In genomic region chr3:52149021-52149420, GRCh38 we compare ENCODE assay signal across 21 cellular contexts. TPM values are rescaled to one million over a fixed set of nuclear protein-coding genes. Genes with fewer than 3 reads are reported as not detected.
DNase-seq lines count a peak whose midpoint lies in the region; ATAC-seq, FAIRE-seq and TF ChIP-seq lines count a peak whose summit lies in the region.
"Had no signal": no experiment of that assay in that cellular context is flagged by ENCODE, and none has a peak within 500 bp of the region (broad histone marks: within the 10 kb centered on the region; RNA-seq: fewer than 3 reads in every experiment).

No MANE protein-coding gene starts in this region.

- no peak overlapping the region for H4K8ac ChIP-seq in neuronal stem cell (ENCODE audit: low read depth, low read length)

- H3K14ac ChIP-seq in neuronal stem cell (ENCODE audit: low read length), result no peak overlapping the region

- BruUV-seq in K562 (replicated peaks; lab: Mats Ljungman, UMichigan), result no TSS peak

- no peak overlapping the region for H2BK12ac ChIP-seq in neuronal stem cell (ENCODE audit: low read length)

- TF ChIP-seq EP300 in K562 (IDR thresholded peaks at IDR 0.05; ENCODE audit: low read length), result no peak

- H2BK120ac ChIP-seq in neuronal stem cell (ENCODE audit: low read depth, low read length), result no peak overlapping the region

- H3K27me3 ChIP-seq in BLaER1 (no peaks in the 10 kb centered on the region), K562 (ENCODE audit: control insufficient read depth in 2 of 2, insufficient read depth in 2 of 2, low read length in 2 of 2) (no peaks in the 10 kb centered on the region), neuronal stem cell (ENCODE audit: control insufficient read depth in 3 of 3, insufficient read depth in 3 of 3, low read depth in 1 of 3, low read length in 3 of 3) (no peaks in the 10 kb centered on the region)

- H3K4me3 ChIP-seq in BLaER1 (no peak overlapping the region), K562 (no peak overlapping the region), neuronal stem cell (ENCODE audit: low read length in 2 of 2) (no peak overlapping the region)
- H3K4me3 ChIP-seq: GM23248 had no signal

- H3K27ac ChIP-seq in BLaER1 (no peak overlapping the region), K562 (ENCODE audit: extremely low read depth, low read depth, low read length) (no peak overlapping the region), neuronal stem cell (replicated peaks; ENCODE audit: low read length) (no peak overlapping the region)
- H3K27ac ChIP-seq: C4-2B, GM23248 had no signal

- WGBS in K562 (ENCODE audit: insufficient coverage, low coverage, missing lambda C conversion rate), result 83% methylated on average over 8 of the region's 8 CpGs
- no CpG with 5 or more reads among the region's 8 CpGs for WGBS in neuronal stem cell (ENCODE audit: extremely low coverage in 2 of 2, insufficient read length in 2 of 2, insufficient replicate concordance in 1 of 2), 2 donors

- no peaks in the 10 kb centered on the region for H3K9me3 ChIP-seq in BLaER1
- H3K9me3 ChIP-seq in K562 (replicated peaks; ENCODE audit: control insufficient read depth, insufficient read depth, low read depth, low read length), result no peaks in the 10 kb centered on the region
- no peaks in the 10 kb centered on the region for H3K9me3 ChIP-seq in neuronal stem cell (replicated peaks in 1 of 2; ENCODE audit: control insufficient read depth in 2 of 2, insufficient read depth in 1 of 2, low read depth in 1 of 2, low read length in 2 of 2)

- no peak overlapping the region for H4K91ac ChIP-seq in neuronal stem cell (ENCODE audit: low read depth, low read length, poor library complexity)

- H3K4me2 ChIP-seq in BLaER1 (no peak overlapping the region), K562 (ENCODE audit: insufficient read depth, low read length) (no peak overlapping the region), neuronal stem cell (ENCODE audit: insufficient read depth, low read length, poor library complexity, severe bottlenecking) (no peak overlapping the region)

- H2AFZ ChIP-seq in K562 (ENCODE audit: low read depth, low read length) (no peak overlapping the region), neuronal stem cell (ENCODE audit: low read length) (no peak overlapping the region)
- H2AFZ ChIP-seq: GM23248 had no signal

- peaks cover 70% of the 10 kb centered on the region for H3K36me3 ChIP-seq in BLaER1
- peaks cover 51% of the 10 kb centered on the region; the same call in 2 of the 3 replicates for H3K36me3 ChIP-seq in K562 (ENCODE audit: control insufficient read depth, insufficient read depth, low read length)
- H3K36me3 ChIP-seq in neuronal stem cell (replicated peaks in 1 of 2; ENCODE audit: control insufficient read depth in 2 of 2, insufficient read depth in 2 of 2, low read length in 2 of 2), result peaks cover 51 to 67% of the 10 kb centered on the region in 2 donors

- no peak overlapping the region for H2AK5ac ChIP-seq in neuronal stem cell (ENCODE audit: low read depth, low read length)

- H3K4me1 ChIP-seq in BLaER1 (peaks cover 18% of the 10 kb centered on the region), K562 (replicated peaks in 1 of 2; ENCODE audit: control insufficient read depth in 2 of 2, insufficient read depth in 2 of 2, low read length in 2 of 2) (peaks cover 8 to 10% of the 10 kb centered on the region in 2 experiments; a peak in 3 of 5 replicates), neuronal stem cell (ENCODE audit: control insufficient read depth in 2 of 2, insufficient read depth in 1 of 2, low read depth in 1 of 2, low read length in 2 of 2) (peaks cover 7 to 8% of the 10 kb centered on the region in 2 donors)

- H3K18ac ChIP-seq in neuronal stem cell (ENCODE audit: low read length), result no peak overlapping the region

- TF ChIP-seq CTCF in K562 (IDR thresholded peaks at IDR 0.05 in 2 of 3, conservative IDR thresholded peaks at IDR 0.05 in 1 of 3; ENCODE audit: insufficient read depth in 2 of 3, low read depth in 1 of 3, low read length in 3 of 3), result no peak

- CTCF ChIA-PET in K562 (lab: Yijun Ruan, JAX; ENCODE audit: low intra/inter-chr PET ratio), result no interaction called here

- POLR2A ChIA-PET in K562 (lab: Yijun Ruan, JAX), result interaction anchor here (1.3 kb wide), 1 partner anchor 137 kb away, joined by 3 read pairs; no protein-coding TSS in a partner anchor

- H3K79me1 ChIP-seq in neuronal stem cell (ENCODE audit: low read depth, low read length), result peaks cover 8% of the 10 kb centered on the region

- H3K9ac ChIP-seq in BLaER1, result 0 out of 2 replicates have a peak overlapping the region, but pooled peaks have one; percentile 8
- H3K9ac ChIP-seq in K562 (ENCODE audit: insufficient read depth in 1 of 2, low read depth in 2 of 2, low read length in 2 of 2), result no peak overlapping the region
- H3K9ac ChIP-seq in neuronal stem cell (ENCODE audit: low read depth, low read length, poor library complexity), result no peak overlapping the region
- H3K9ac ChIP-seq: GM23248 had no signal

- ATAC-seq in K562, result no peak
- ATAC-seq in HG03469 (IDR thresholded peaks at IDR 0.05; ENCODE audit: unreplicated experiment), result no peak
- ATAC-seq in GM19397 (IDR thresholded peaks at IDR 0.05; ENCODE audit: unreplicated experiment), result no peak

- TF ChIP-seq RAD21 in K562 (CRISPR knock-in tag; conservative IDR thresholded peaks at IDR 0.05 in 1 of 2, IDR thresholded peaks at IDR 0.05 in 1 of 2), result no peak

- H4K20me1 ChIP-seq in BLaER1, result no peaks in the 10 kb centered on the region
- H4K20me1 ChIP-seq in K562 (replicated peaks; ENCODE audit: control insufficient read depth, insufficient read depth, low read length), result no peaks in the 10 kb centered on the region

- no peak for TF ChIP-seq POLR2A in K562 (conservative IDR thresholded peaks at IDR 0.05)

- no peaks in the 10 kb centered on the region for H3K9me1 ChIP-seq in K562 (ENCODE audit: control insufficient read depth, insufficient read depth, low read length)

- H3K79me2 ChIP-seq in K562 (ENCODE audit: control insufficient read depth, insufficient read depth, low read length), result peaks cover 16% of the 10 kb centered on the region

- DNase-seq in HTR-8/SVneo (ENCODE audit: insufficient read length, low spot score) (no peak), K562 (ENCODE audit: extremely low read depth in 1 of 4, low spot score in 3 of 4) (no peak), neuronal stem cell (ENCODE audit: low spot score) (no peak), hepatic stellate cell (ENCODE audit: low spot score) (no peak), EL (no peak)
- DNase-seq: CD4-positive, CD25-positive, alpha-beta regulatory T cell; CD8-positive, alpha-beta memory T cell; DMS 273 treated with DMSO at 0.1 percent for 48 hours; DMS79; GF-D8; GM23248; H7; HCEC 1CT had no signal

- no peak overlapping the region for H3K4ac ChIP-seq in neuronal stem cell (ENCODE audit: low read length)

- no peak overlapping the region for H2BK15ac ChIP-seq in neuronal stem cell (ENCODE audit: low read length)

- H3K23ac ChIP-seq in neuronal stem cell (ENCODE audit: low read depth, low read length, poor library complexity), result peak overlapping the region; percentile 8

- FAIRE-seq in HTR-8/SVneo (lab: Jason Lieb, UNC), result peak; percentile 36
- no peak for FAIRE-seq in K562 (lab: Jason Lieb, UNC)
- FAIRE-seq: D721Med, GM12891, GM18507, H1 had no signal

- in situ Hi-C loops in K562 (cut with MboI), result no loop called here

- intact Hi-C loops in K562 (cut with micrococcal nuclease), result no loop called here

- H2BK5ac ChIP-seq in neuronal stem cell (ENCODE audit: low read length), result no peak overlapping the region

TF ChIP-seq in K562, 482 proteins besides CTCF, POLR2A, EP300 and RAD21 (continues in another document):
- TF ChIP-seq ZKSCAN8 (CRISPR knock-in tag; IDR thresholded peaks at IDR 0.05), result no peak
- TF ChIP-seq ZNF316 (IDR thresholded peaks at IDR 0.05), result no peak

RNA-seq across cellular contexts. Expression of gene POC1A, which starts 5.2 kb away (rescaled TPM):
- total RNA-seq in K562 (2011; cell fraction: chromatin; rRNA removed; ENCODE audit: low replicate concordance), result 17.1 and 37.8 TPM in 2 replicates
- 20.3 and 28.8 TPM in 2 replicates for total RNA-seq in K562 (2011; cell fraction: nucleolus; rRNA removed)
- total RNA-seq in K562 (2011; cell fraction: nucleoplasm; rRNA removed), result 15.6 and 16.6 TPM in 2 replicates
- 16.0 and 19.6 TPM in 2 replicates for total RNA-seq in K562 (2014; rRNA removed)
- 7.5 and 8.5 TPM in 2 replicates for total RNA-seq in K562 (2014; rRNA removed; fragmentation: Illumina TruSeq; extraction: Trizol)
- total RNA-seq in K562 (2015; rRNA removed; fragmentation: Illumina TruSeq; extraction: Trizol), result 9.5 and 11.3 TPM in 2 replicates
- total RNA-seq in K562 (2021), result 15.9 and 17.4 TPM in 2 replicates
- 15.2 and 16.6 TPM in 2 replicates for polyA plus RNA-seq in K562 (2011; rRNA removed)
- 17.6 and 22.5 TPM in 2 replicates for polyA plus RNA-seq in K562 (2011; cell fraction: cytosol; rRNA removed)
- polyA plus RNA-seq in K562 (2011; cell fraction: nucleus; rRNA removed), result 16.6 and 21.0 TPM in 2 replicates
- 15.6 and 25.7 TPM in 2 replicates for polyA plus RNA-seq in K562 (2012)
- polyA plus RNA-seq in K562 (2014; fragmentation: Illumina TruSeq; extraction: Trizol), result 17.5 and 19.6 TPM in 2 replicates
- polyA plus RNA-seq in K562 (2014; fragmentation: Nextera tagmentation; extraction: Ambion mirVana), result 1 to 10 TPM; 7.2 to 9.4 TPM
- 12.1 and 17.3 TPM in 2 replicates for polyA plus RNA-seq in K562 (2014; rRNA removed)
- polyA minus RNA-seq in K562 (2011; rRNA and poly(A)+ RNA removed), result 10.6 and 17.7 TPM in 2 replicates
- polyA minus RNA-seq in K562 (2011; cell fraction: cytosol; rRNA and poly(A)+ RNA removed), result 8.0 and 12.1 TPM in 2 replicates
- polyA minus RNA-seq in K562 (2011; cell fraction: nucleus; rRNA and poly(A)+ RNA removed), result 12.7 and 14.3 TPM in 2 replicates
- 18.0 TPM for polyA plus RNA-seq in neuronal stem cell (2013, experiment 1 of 2)
- polyA plus RNA-seq in neuronal stem cell (2013, experiment 2 of 2), result 17.8 TPM

RNA-seq across cellular contexts. Expression of gene ALAS1, which starts 48.9 kb away (rescaled TPM):
- total RNA-seq in K562 (2011; cell fraction: chromatin; rRNA removed; ENCODE audit: low replicate concordance), result 14.5 and 27.2 TPM in 2 replicates
- total RNA-seq in K562 (2011; cell fraction: nucleolus; rRNA removed), result 14.3 and 26.5 TPM in 2 replicates
- total RNA-seq in K562 (2011; cell fraction: nucleoplasm; rRNA removed), result 13.9 and 14.0 TPM in 2 replicates
- total RNA-seq in K562 (2014; rRNA removed) (21.8 and 27.3 TPM in 2 replicates), K562 (2014; rRNA removed; fragmentation: Illumina TruSeq; extraction: Trizol) (22.7 and 23.8 TPM in 2 replicates), K562 (2015; rRNA removed; fragmentation: Illumina TruSeq; extraction: Trizol) (34.5 and 36.8 TPM in 2 replicates), K562 (2021) (24.3 and 27.6 TPM in 2 replicates)
- polyA plus RNA-seq in K562 (2011; rRNA removed) (30.4 and 34.4 TPM in 2 replicates), K562 (2014; fragmentation: Illumina TruSeq; extraction: Trizol) (39.2 and 41.6 TPM in 2 replicates), K562 (2014; fragmentation: Nextera tagmentation; extraction: Ambion mirVana) (10 to 100 TPM; 37.8 to 49.5 TPM), K562 (2014; rRNA removed) (21.4 and 24.4 TPM in 2 replicates)
- 35.6 and 59.5 TPM in 2 replicates for polyA plus RNA-seq in K562 (2011; cell fraction: cytosol; rRNA removed)
- 26.6 and 46.7 TPM in 2 replicates for polyA plus RNA-seq in K562 (2011; cell fraction: nucleus; rRNA removed)
- polyA plus RNA-seq in K562 (2012), result 28.0 and 35.8 TPM in 2 replicates
- polyA minus RNA-seq in K562 (2011; rRNA and poly(A)+ RNA removed), result 21.4 and 27.1 TPM in 2 replicates
- polyA minus RNA-seq in K562 (2011; cell fraction: cytosol; rRNA and poly(A)+ RNA removed), result 20.3 and 25.5 TPM in 2 replicates
- 9.0 and 9.6 TPM in 2 replicates for polyA minus RNA-seq in K562 (2011; cell fraction: nucleus; rRNA and poly(A)+ RNA removed)
- 37.3 TPM for polyA plus RNA-seq in neuronal stem cell (2013, experiment 1 of 2)
- polyA plus RNA-seq in neuronal stem cell (2013, experiment 2 of 2), result 36.5 TPM
